35 cellular contexts compared by ENCODE assay signal in genomic region chr2:19690429-19690828, GRCh38.
"Had no signal": no experiment of that assay in that cellular context is flagged by ENCODE, and none has a peak within 500 bp of the region (broad histone marks: within the 10 kb centered on the region; RNA-seq: fewer than 3 reads in every experiment).

No MANE protein-coding gene starts in this region.

- H3K27ac ChIP-seq: KMS-11 had no signal

- H3K27me3 ChIP-seq: MG63 had no signal

- H3K4me2 ChIP-seq: KMS-11 had no signal

- DNase-seq: Karpas-422, Kasumi-1, MG63, MM.1S, MV-4-11, NCI-H1048, NCI-H1092, NCI-H1092 treated with DMSO at 0.1 percent for 48 hours, NCI-H1105, NCI-H1105 treated with DMSO at 0.1 percent for 48 hours, NCI-H1417, NCI-H1417 treated with DMSO at 0.1 percent for 48 hours, NCI-H1436, NCI-H1436 treated with DMSO at 0.1 percent for 48 hours, NCI-H146, NCI-H1694, NCI-H1694 treated with DMSO at 0.1 percent for 48 hours, NCI-H187, NCI-H187 treated with DMSO at 0.1 percent for 48 hours, NCI-H1930, NCI-H2029, NCI-H2029 treated with DMSO at 0.1 percent for 48 hours, NCI-H2081, NCI-H2081 treated with DMSO at 0.1 percent for 48 hours, NCI-H2107, NCI-H2171, NCI-H2171 treated with DMSO at 0.1 percent for 48 hours, NCI-H2227 treated with DMSO at 0.1 percent for 48 hours, NCI-H226, NCI-H345, NCI-H446, NCI-H446 treated with DMSO at 0.1 percent for 48 hours, NCI-H510A, NCI-H510A treated with DMSO at 0.1 percent for 48 hours had no signal

- H3K36me3 ChIP-seq: MG63 had no signal

- H3K9ac ChIP-seq: KMS-11 had no signal

- H3K4me3 ChIP-seq: MG63 had no signal

- H3K9me3 ChIP-seq: MG63 had no signal
